In genomic region chr5:58009754-58010153, GRCh38 we compare ENCODE assay signal across 29 cellular contexts.
"Had no signal": no experiment of that assay in that cellular context is flagged by ENCODE, and none has a peak within 500 bp of the region (broad histone marks: within the 10 kb centered on the region; RNA-seq: fewer than 3 reads in every experiment).

No MANE protein-coding gene starts in this region.

- FAIRE-seq: colon had no signal

- H3K27ac ChIP-seq: adrenal gland, body of pancreas, esophagus muscularis mucosa, foreskin keratinocyte, gastroesophageal sphincter, heart right ventricle, WERI-Rb-1 had no signal

- H3K9me3 ChIP-seq: adrenal gland, body of pancreas, esophagus muscularis mucosa, gastroesophageal sphincter, heart right ventricle had no signal

- H3K36me3 ChIP-seq: adrenal gland, esophagus muscularis mucosa, gastroesophageal sphincter, heart right ventricle, WERI-Rb-1 had no signal

- H3K4me3 ChIP-seq: adrenal gland, body of pancreas, esophagus muscularis mucosa, gastroesophageal sphincter, heart right ventricle had no signal

- DNase-seq: activated B cell treated with CpG ODN at 0.5 μM for 24 hours; activated CD4-positive, alpha-beta T cell treated with anti-CD3 and anti-CD28 coated beads for 48 hours; activated CD4-positive, alpha-beta T cell treated with anti-CD3 and anti-CD28 coated beads, Interleukin-2, amount 50 U/mL, for 1 hour; activated CD4-positive, alpha-beta T cell treated with anti-CD3 and anti-CD28 coated beads, Interleukin-2, amount 50 U/mL, for 48 hours; activated CD8-positive, alpha-beta memory T cell treated with anti-CD3 and anti-CD28 coated beads for 24 hours; activated CD8-positive, alpha-beta T cell treated with anti-CD3 and anti-CD28 coated beads for 36 hours; activated effector memory CD4-positive, alpha-beta T cell treated with anti-CD3 and anti-CD28 coated beads, Interleukin-2, amount 50 U/mL, for 16 hours; activated naive CD4-positive, alpha-beta T cell treated with anti-CD3 and anti-CD28 coated beads for 36 hours; activated naive CD8-positive, alpha-beta T cell treated with anti-CD3 and anti-CD28 coated beads for 36 hours; activated naive CD8-positive, alpha-beta T cell treated with anti-CD3 and anti-CD28 coated beads, Interleukin-2, amount 50 U/mL, for 24 hours; activated T-cell treated with anti-CD3 and anti-CD28 coated beads, Interleukin-2, amount 50 U/mL, for 48 hours; adrenal gland; amygdala; aorta; body of pancreas; caudate nucleus; cortex of kidney; dermis blood vessel endothelial cell; effector CD4-positive, alpha-beta T cell; effector memory CD8-positive, alpha-beta T cell; erythroblast; foreskin keratinocyte; heart right ventricle; T-helper 17 cell; T1000; WERI-Rb-1 had no signal
